Comparison of ENCODE assay signal across 28 cellular contexts in genomic region chr4:39390603-39391002, GRCh38. TPM values are rescaled to one million over a fixed set of nuclear protein-coding genes. Genes with fewer than 3 reads are reported as not detected.
"Had no signal": no experiment of that assay in that cellular context is flagged by ENCODE, and none has a peak within 500 bp of the region (broad histone marks: within the 10 kb centered on the region; RNA-seq: fewer than 3 reads in every experiment).

No MANE protein-coding gene starts in this region.

- H3K36me3 Mint-ChIP-seq: activated CD8-positive, alpha-beta memory T cell treated with anti-CD3 and anti-CD28 coated beads, Interleukin-2, amount 10 ng/mL, durations not matched to agents 7 days and 5 days; activated naive CD8-positive, alpha-beta T cell; brain; WTC11 had no signal

- DNase-seq: activated CD4-positive, alpha-beta T cell treated with anti-CD3 and anti-CD28 coated beads for 1 hour; activated CD4-positive, alpha-beta T cell treated with anti-CD3 and anti-CD28 coated beads, Interleukin-2, amount 10 ng/mL, durations not matched to agents 24 days and 14 days; activated CD4-positive, alpha-beta T cell treated with anti-CD3 and anti-CD28 coated beads, Interleukin-2, amount 50 U/mL, for 48 hours; activated CD8-positive, alpha-beta memory T cell treated with anti-CD3 and anti-CD28 coated beads, Interleukin-2, amount 10 ng/mL, durations not matched to agents 7 days and 5 days; activated effector memory CD4-positive, alpha-beta T cell treated with Interleukin-2 at 50 U/mL for 16 hours; activated naive CD4-positive, alpha-beta T cell treated with anti-CD3 and anti-CD28 coated beads for 36 hours; activated T-cell treated with anti-CD3 and anti-CD28 coated beads, Interleukin-2, amount 50 U/mL, for 24 hours; amygdala; cerebellar nuclear complex; KG1; NCI-H1092; NCI-H1417; NCI-H1694; NCI-H2029; NCI-H446; NCI-H524; Peyer's patch; SHP77 had no signal

- H3K4me1 ChIP-seq: Peyer's patch, SJSA1 had no signal

- H3K4me3 ChIP-seq: cardiac muscle cell, Peyer's patch, SJSA1 had no signal

- H3K27me3 Mint-ChIP-seq: activated CD4-positive, alpha-beta T cell treated with anti-CD3 and anti-CD28 coated beads, Interleukin-2, amount 10 ng/mL, durations not matched to agents 24 days and 14 days; activated naive CD8-positive, alpha-beta T cell; activated T-cell treated with anti-CD3 and anti-CD28 coated beads, Interleukin-2, amount 50 U/mL, for 24 hours; brain had no signal

- H3K27me3 ChIP-seq: cardiac muscle cell, Peyer's patch, SJSA1 had no signal

- H3K4me1 Mint-ChIP-seq: activated CD4-positive, alpha-beta T cell treated with anti-CD3 and anti-CD28 coated beads, Interleukin-2, amount 10 ng/mL, durations not matched to agents 24 days and 14 days; activated CD8-positive, alpha-beta memory T cell treated with anti-CD3 and anti-CD28 coated beads, Interleukin-2, amount 10 ng/mL, durations not matched to agents 7 days and 5 days; brain; WTC11 had no signal

- H3K27ac ChIP-seq: cardiac muscle cell, Peyer's patch, SJSA1 had no signal

- ATAC-seq: activated CD8-positive, alpha-beta memory T cell treated with anti-CD3 and anti-CD28 coated beads, Interleukin-2, amount 10 ng/mL, durations not matched to agents 7 days and 5 days; WTC11 had no signal

- H3K4me3 Mint-ChIP-seq: activated CD4-positive, alpha-beta T cell treated with anti-CD3 and anti-CD28 coated beads, Interleukin-2, amount 10 ng/mL, durations not matched to agents 24 days and 14 days; activated CD8-positive, alpha-beta memory T cell treated with anti-CD3 and anti-CD28 coated beads, Interleukin-2, amount 10 ng/mL, durations not matched to agents 7 days and 5 days; activated naive CD4-positive, alpha-beta T cell treated with anti-CD3 and anti-CD28 coated beads for 36 hours; activated naive CD8-positive, alpha-beta T cell; activated T-cell treated with anti-CD3 and anti-CD28 coated beads, Interleukin-2, amount 50 U/mL, for 24 hours; activated T-helper 1 cell treated with anti-CD3 and anti-CD28 coated beads, Interleukin-12 subunit alpha, Interleukin-12 subunit beta, Interleukin-2, Interleukin-4 antibody, amounts not matched to agents 30 ng/mL and 10 ng/mL and 1 ng/mL, durations not matched to agents 14 hours and 24 hours and 36 hours; brain; T-helper 1 cell treated with Interleukin-12 subunit alpha and Interleukin-12 subunit beta and Interleukin-4 antibody, amounts not matched to agents 30 μg/mL and 1 μg/mL, for 36 hours; WTC11 had no signal

- H3K27ac Mint-ChIP-seq: activated CD4-positive, alpha-beta T cell treated with anti-CD3 and anti-CD28 coated beads, Interleukin-2, amount 10 ng/mL, durations not matched to agents 24 days and 14 days; activated CD8-positive, alpha-beta memory T cell treated with anti-CD3 and anti-CD28 coated beads, Interleukin-2, amount 10 ng/mL, durations not matched to agents 7 days and 5 days; activated naive CD4-positive, alpha-beta T cell treated with anti-CD3 and anti-CD28 coated beads for 36 hours; activated naive CD8-positive, alpha-beta T cell; activated T-cell treated with anti-CD3 and anti-CD28 coated beads, Interleukin-2, amount 50 U/mL, for 24 hours; activated T-helper 1 cell treated with anti-CD3 and anti-CD28 coated beads, Interleukin-12 subunit alpha, Interleukin-12 subunit beta, Interleukin-2, Interleukin-4 antibody, amounts not matched to agents 30 ng/mL and 10 ng/mL and 1 ng/mL, durations not matched to agents 14 hours and 24 hours and 36 hours; brain; T-helper 1 cell treated with Interleukin-12 subunit alpha and Interleukin-12 subunit beta and Interleukin-4 antibody, amounts not matched to agents 30 μg/mL and 1 μg/mL, for 36 hours; WTC11 had no signal

- H3K9me3 ChIP-seq: Peyer's patch, SJSA1 had no signal

- H3K36me3 ChIP-seq: cardiac muscle cell, Peyer's patch, SJSA1 had no signal

- FAIRE-seq: astrocyte had no signal

- H3K9me3 Mint-ChIP-seq: activated CD4-positive, alpha-beta T cell treated with anti-CD3 and anti-CD28 coated beads, Interleukin-2, amount 10 ng/mL, durations not matched to agents 24 days and 14 days; activated naive CD4-positive, alpha-beta T cell treated with anti-CD3 and anti-CD28 coated beads for 36 hours; activated T-cell treated with anti-CD3 and anti-CD28 coated beads, Interleukin-2, amount 50 U/mL, for 24 hours; activated T-helper 1 cell treated with anti-CD3 and anti-CD28 coated beads, Interleukin-12 subunit alpha, Interleukin-12 subunit beta, Interleukin-2, Interleukin-4 antibody, amounts not matched to agents 30 ng/mL and 10 ng/mL and 1 ng/mL, durations not matched to agents 14 hours and 24 hours and 36 hours; brain; T-helper 1 cell treated with Interleukin-12 subunit alpha and Interleukin-12 subunit beta and Interleukin-4 antibody, amounts not matched to agents 30 μg/mL and 1 μg/mL, for 36 hours had no signal

RNA-seq across cellular contexts. Expression of gene KLB, which starts 16.1 kb away (rescaled TPM):
- total RNA-seq: activated CD4-positive, alpha-beta T cell treated with anti-CD3 and anti-CD28 coated beads, Interleukin-2, amount 10 ng/mL, durations not matched to agents 24 days and 14 days; activated CD8-positive, alpha-beta memory T cell treated with anti-CD3 and anti-CD28 coated beads, Interleukin-2, amount 10 ng/mL, durations not matched to agents 7 days and 5 days; activated naive CD4-positive, alpha-beta T cell treated with anti-CD3 and anti-CD28 coated beads for 36 hours; activated T-helper 1 cell treated with anti-CD3 and anti-CD28 coated beads, Interleukin-12 subunit alpha, Interleukin-12 subunit beta, Interleukin-2, Interleukin-4 antibody, amounts not matched to agents 30 ng/mL and 10 ng/mL and 1 ng/mL, durations not matched to agents 14 hours and 24 hours and 36 hours; astrocyte; cardiac muscle cell; LHCN-M2; MCF 10A; SJSA1; WTC11 had no signal
